13 cellular contexts compared by ENCODE assay signal in genomic region chr16:15631730-15632409, GRCh38.
"Had no signal": no experiment of that assay in that cellular context is flagged by ENCODE, and none has a peak within 500 bp of the region (broad histone marks: within the 10 kb centered on the region; RNA-seq: fewer than 3 reads in every experiment).

No MANE protein-coding gene starts in this region.

- H3K4me3 ChIP-seq: neural progenitor cell, pancreas had no signal

- H3K4me1 Mint-ChIP-seq: neural progenitor cell had no signal

- H3K9me3 Mint-ChIP-seq: activated naive CD4-positive, alpha-beta T cell treated with anti-CD3 and anti-CD28 coated beads, Interleukin-2, amount 50 U/mL, for 72 hours; neural progenitor cell; stimulated activated naive CD8-positive, alpha-beta T cell treated with anti-CD3 and anti-CD28 coated beads, Interleukin-15, Interleukin-2, amounts not matched to agents 100 ng/mL and 50 ng/mL, for 24 hours had no signal

- H3K4me2 ChIP-seq: neural progenitor cell had no signal

- H3K4me3 Mint-ChIP-seq: activated CD8-positive, alpha-beta memory T cell treated with anti-CD3 and anti-CD28 coated beads, Interleukin-2, amount 10 ng/mL, durations not matched to agents 7 days and 5 days; neural progenitor cell; stimulated activated naive CD8-positive, alpha-beta T cell treated with anti-CD3 and anti-CD28 coated beads, Interleukin-15, Interleukin-2, amounts not matched to agents 100 ng/mL and 50 ng/mL, for 24 hours had no signal

- ATAC-seq: activated CD8-positive, alpha-beta memory T cell treated with anti-CD3 and anti-CD28 coated beads, Interleukin-2, amount 10 ng/mL, durations not matched to agents 7 days and 5 days; activated naive CD4-positive, alpha-beta T cell treated with anti-CD3 and anti-CD28 coated beads, Interleukin-2, amount 50 U/mL, for 72 hours; left ventricle myocardium superior; pancreas had no signal

- DNase-seq: activated CD4-positive, CD25-positive, alpha-beta regulatory T cell; activated CD8-positive, alpha-beta memory T cell treated with anti-CD3 and anti-CD28 coated beads, Interleukin-2, amount 10 ng/mL, durations not matched to agents 7 days and 5 days; anterior cingulate cortex; cerebellar nuclear complex; dermis blood vessel endothelial cell; hippocampal formation; left ventricle myocardium superior; mesendoderm; pancreas; stimulated activated CD4-positive, alpha-beta T cell treated with anti-CD3 and anti-CD28 coated beads, Interleukin-12 subunit alpha, Interleukin-12 subunit beta, amount 100 ng/mL, for 4 hours had no signal

- H3K27me3 ChIP-seq: neural progenitor cell, pancreas had no signal

- H2AFZ ChIP-seq: neural progenitor cell had no signal

- H3K27ac ChIP-seq: neural progenitor cell, pancreas had no signal

- H3K9ac ChIP-seq: neural progenitor cell had no signal

- H3K4me1 ChIP-seq: neural progenitor cell had no signal

- H3K27me3 Mint-ChIP-seq: activated CD8-positive, alpha-beta memory T cell treated with anti-CD3 and anti-CD28 coated beads, Interleukin-2, amount 10 ng/mL, durations not matched to agents 7 days and 5 days; stimulated activated naive CD8-positive, alpha-beta T cell treated with anti-CD3 and anti-CD28 coated beads, Interleukin-15, Interleukin-2, amounts not matched to agents 100 ng/mL and 50 ng/mL, for 24 hours had no signal

- H3K27ac Mint-ChIP-seq: activated CD8-positive, alpha-beta memory T cell treated with anti-CD3 and anti-CD28 coated beads, Interleukin-2, amount 10 ng/mL, durations not matched to agents 7 days and 5 days; neural progenitor cell had no signal

- H3K9me3 ChIP-seq: pancreas had no signal
